Comparison of ENCODE assay signal across 15 cellular contexts in the genomic region with DNA sequence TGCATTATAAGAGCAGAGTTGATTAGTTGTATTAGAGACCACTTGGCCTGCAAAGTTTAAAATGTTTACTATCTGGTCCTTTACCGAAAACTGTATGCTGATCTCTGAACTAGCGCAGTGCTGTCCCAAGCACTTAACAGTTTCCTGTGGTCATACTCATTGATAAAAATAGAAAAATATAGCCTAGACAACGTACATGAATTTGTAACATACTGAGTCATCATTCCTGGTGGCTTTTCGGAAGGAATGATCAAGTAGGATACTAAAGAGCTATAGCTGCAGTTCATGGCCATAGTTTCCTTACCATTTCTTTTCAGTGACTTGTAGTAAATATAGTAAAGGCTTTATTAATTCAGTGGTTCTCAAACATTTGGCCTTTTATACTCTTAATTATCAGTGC. TPM values are rescaled to one million over a fixed set of nuclear protein-coding genes. Genes with fewer than 3 reads are reported as not detected.
A peak's percentile ranks its signal among the peaks of the same experiment; 100 is the strongest.
DNase-seq lines count a peak whose midpoint lies in the region; ATAC-seq lines count a peak whose summit lies in the region.
"Had no signal": no experiment of that assay in that cellular context is flagged by ENCODE, and none has a peak within 500 bp of the region (broad histone marks: within the 10 kb centered on the region; RNA-seq: fewer than 3 reads in every experiment).

No MANE protein-coding gene starts in this region.

- intact Hi-C loops in left colon (cut with DNase I, micrococcal nuclease) = no loop called here

- no peak for ATAC-seq in left colon
- ATAC-seq: effector memory CD8-positive, alpha-beta T cell had no signal

- peak; percentile 85 for DNase-seq in EH (ENCODE audit: low read depth)
- DNase-seq in MV-4-11 (lab: John Stamatoyannopoulos, UW) = peak; percentile 21
- peak; percentile 44 to 81 for DNase-seq in dermis microvascular lymphatic vessel endothelial cell (ENCODE audit: low read depth in 2 of 2)
- DNase-seq in non-pigmented ciliary epithelial cell (ENCODE audit: low read depth) = peak; percentile 67
- DNase-seq in putamen (ENCODE audit: low spot score) = no peak
- DNase-seq in GF-D8 (lab: John Stamatoyannopoulos, UW) = no peak
- no peak for DNase-seq in SIG-M5 (lab: John Stamatoyannopoulos, UW)
- DNase-seq in left colon = no peak
- DNase-seq: activated CD4-positive, alpha-beta T cell treated with anti-CD3 and anti-CD28 coated beads, Interleukin-2, amount 50 U/mL, for 1 hour; Calu3; caudate nucleus; effector memory CD8-positive, alpha-beta T cell; immature natural killer cell; NCI-H524; nephron progenitor cell had no signal

RNA-seq across cellular contexts. Expression of a gene that starts 18.4 kb away (rescaled TPM):
- total RNA-seq in dermis microvascular lymphatic vessel endothelial cell (4.8 and 15.5 TPM in 2 replicates), left colon (1 to 10 TPM; 1.9 to 5.7 TPM)

Comparison
In these comparisons a context has a peak if more than half of its experiments do, and no peak if none do; other contexts are left out.
1. DNase-seq: peak in EH (single experiment), MV-4-11 (single experiment), dermis microvascular lymphatic vessel endothelial cell (2 of 2) and non-pigmented ciliary epithelial cell (single experiment); none in putamen (single experiment), GF-D8 (single experiment), SIG-M5 (single experiment) and left colon (0 of 2).